In genomic region chr20:43096471-43096870, GRCh38 we compare ENCODE assay signal across 17 cellular contexts.
A peak's percentile ranks its signal among the peaks of the same experiment; 100 is the strongest.
DNase-seq lines count a peak whose midpoint lies in the region; ATAC-seq and TF ChIP-seq lines count a peak whose summit lies in the region.
"Had no signal": no experiment of that assay in that cellular context is flagged by ENCODE, and none has a peak within 500 bp of the region (broad histone marks: within the 10 kb centered on the region; RNA-seq: fewer than 3 reads in every experiment).

No MANE protein-coding gene starts in this region.

- ATAC-seq in HG02870 (IDR thresholded peaks at IDR 0.05; ENCODE audit: unreplicated experiment) = no peak

- no peak overlapping the region for H3K27ac ChIP-seq in SJCRH30
- H3K27ac ChIP-seq: tibial nerve had no signal

- no peak overlapping the region for H3K4me3 ChIP-seq in SJCRH30
- H3K4me3 ChIP-seq: tibial nerve had no signal

- DNase-seq in SJCRH30 (peak; percentile 75 to 85), globus pallidus (ENCODE audit: low spot score) (peak; percentile 90), nephron progenitor cell (peak; percentile 5), superior temporal gyrus (ENCODE audit: extremely low spot score) (peak; percentile 46), NCI-H345 treated with DMSO at 0.1 percent for 48 hours (lab: John Stamatoyannopoulos, UW; ENCODE audit: unreplicated experiment) (no peak), ureter (ENCODE audit: low spot score) (no peak)
- DNase-seq: activated CD4-positive, alpha-beta T cell treated with anti-CD3 and anti-CD28 coated beads, Interleukin-2, amount 10 ng/mL, durations not matched to agents 24 days and 14 days; activated naive CD8-positive, alpha-beta T cell treated with anti-CD3 and anti-CD28 coated beads for 36 hours; DND-41; HCEC 1CT; NCI-H1105; NCI-H2029 treated with DMSO at 0.1 percent for 48 hours; NCI-H510A; stimulated activated CD4-positive, alpha-beta T cell treated with anti-CD3 and anti-CD28 coated beads, Interleukin-1b, Interleukin-23, amount 100 ng/mL, for 48 hours; stimulated activated naive CD4-positive, alpha-beta T cell treated with Interleukin-2 at 50 U/mL for 16 hours had no signal

- peaks cover 12% of the 10 kb centered on the region for H3K4me1 Mint-ChIP-seq in nephron progenitor cell
- H3K4me1 Mint-ChIP-seq: activated CD4-positive, alpha-beta T cell treated with anti-CD3 and anti-CD28 coated beads, Interleukin-2, amount 10 ng/mL, durations not matched to agents 24 days and 14 days; activated naive CD8-positive, alpha-beta T cell treated with anti-CD3 and anti-CD28 coated beads for 36 hours had no signal

- peaks cover 19% of the 10 kb centered on the region for H3K27me3 ChIP-seq in SJCRH30
- H3K27me3 ChIP-seq: tibial nerve had no signal

- peaks cover 9% of the 10 kb centered on the region for H3K27me3 Mint-ChIP-seq in nephron progenitor cell (ENCODE audit: low read depth, poor library complexity)
- H3K27me3 Mint-ChIP-seq: activated CD4-positive, alpha-beta T cell treated with anti-CD3 and anti-CD28 coated beads, Interleukin-2, amount 10 ng/mL, durations not matched to agents 24 days and 14 days had no signal

- no peaks in the 10 kb centered on the region for H3K36me3 Mint-ChIP-seq in nephron progenitor cell (ENCODE audit: low read depth)
- H3K36me3 Mint-ChIP-seq: activated naive CD8-positive, alpha-beta T cell treated with anti-CD3 and anti-CD28 coated beads for 36 hours had no signal

- TF ChIP-seq CTCF in nephron progenitor cell (IDR thresholded peaks at IDR 0.05) = no peak

- no peak overlapping the region for H3K4me3 Mint-ChIP-seq in nephron progenitor cell
- H3K4me3 Mint-ChIP-seq: activated CD4-positive, alpha-beta T cell treated with anti-CD3 and anti-CD28 coated beads, Interleukin-2, amount 10 ng/mL, durations not matched to agents 24 days and 14 days; activated naive CD8-positive, alpha-beta T cell treated with anti-CD3 and anti-CD28 coated beads for 36 hours had no signal

- peaks cover 9% of the 10 kb centered on the region for H3K9me3 Mint-ChIP-seq in nephron progenitor cell

- peak overlapping the region; percentile 65 for H3K27ac Mint-ChIP-seq in nephron progenitor cell
- H3K27ac Mint-ChIP-seq: activated CD4-positive, alpha-beta T cell treated with anti-CD3 and anti-CD28 coated beads, Interleukin-2, amount 10 ng/mL, durations not matched to agents 24 days and 14 days; activated naive CD8-positive, alpha-beta T cell treated with anti-CD3 and anti-CD28 coated beads for 36 hours had no signal

- H3K4me1 ChIP-seq in SJCRH30 = 0 out of 2 replicates have a peak, but pooled peaks cover 2% of the 10 kb centered on the region
- H3K4me1 ChIP-seq: tibial nerve had no signal

- H3K9me3 ChIP-seq in SJCRH30 (replicated peaks) = peaks cover 5% of the 10 kb centered on the region; the same call in 1 of the 2 replicates

- H3K36me3 ChIP-seq in SJCRH30 = no peaks in the 10 kb centered on the region
- H3K36me3 ChIP-seq: tibial nerve had no signal

Comparison
In these comparisons a context has a peak if more than half of its experiments do, and no peak if none do; other contexts are left out.
1. DNase-seq: peak in SJCRH30 (2 of 2), globus pallidus (single experiment), nephron progenitor cell (single experiment) and superior temporal gyrus (single experiment); none in NCI-H345 treated with DMSO at 0.1 percent for 48 hours (single experiment) and ureter (single experiment).